17 cellular contexts compared by ENCODE assay signal in genomic region chr16:70774261-70774660, GRCh38. TPM values are rescaled to one million over a fixed set of nuclear protein-coding genes. Genes with fewer than 3 reads are reported as not detected.
DNase-seq lines count a peak whose midpoint lies in the region; ATAC-seq, FAIRE-seq and TF ChIP-seq lines count a peak whose summit lies in the region.
"Had no signal": no experiment of that assay in that cellular context is flagged by ENCODE, and none has a peak within 500 bp of the region (broad histone marks: within the 10 kb centered on the region; RNA-seq: fewer than 3 reads in every experiment).

No MANE protein-coding gene starts in this region.

- H3K9me3 ChIP-seq in HepG2 (ENCODE audit: low read length), result no peaks in the 10 kb centered on the region
- no peaks in the 10 kb centered on the region for H3K9me3 ChIP-seq in right lobe of liver
- H3K9me3 ChIP-seq: BLaER1, HAP-1 had no signal

- in situ Hi-C loops in HepG2 (cut with HindIII; ENCODE audit: extremely low pct_ligation_motif_present, low pct_unique_long_range_greater_than_20kb), result no loop called here

- TF ChIP-seq RAD21 in HepG2 (CRISPR knock-in tag; IDR thresholded peaks at IDR 0.05), result no peak

- H3K4me1 Mint-ChIP-seq in progenitor cell of endocrine pancreas (ENCODE audit: low read depth), result no peaks in the 10 kb centered on the region
- H3K4me1 Mint-ChIP-seq: CD14-positive monocyte had no signal

- H3K27ac Mint-ChIP-seq in progenitor cell of endocrine pancreas, result no peak overlapping the region
- H3K27ac Mint-ChIP-seq: CD8-positive, alpha-beta T cell had no signal

- no peak for DNase-seq in HepG2 (ENCODE audit: low spot score)
- no peak for DNase-seq in right lobe of liver
- DNase-seq in kidney tubule cell (ENCODE audit: low spot score), result peak; percentile 57
- peak; percentile 77 for DNase-seq in renal cortical epithelial cell (ENCODE audit: low read depth)
- no peak for DNase-seq in GM19238 (ENCODE audit: insufficient read length, low spot score)
- no peak for DNase-seq in progenitor cell of endocrine pancreas (ENCODE audit: low spot score, unreplicated experiment)
- DNase-seq in NCI-H524 (lab: John Stamatoyannopoulos, UW), result no peak
- DNase-seq: 8988T; Calu3; CD8-positive, alpha-beta T cell; DMS79 treated with DMSO at 0.1 percent for 48 hours; GF-D8; GM23248 had no signal

- CTCF ChIA-PET in HepG2 (lab: Yijun Ruan, JAX; ENCODE audit: low intra/inter-chr PET ratio, low total read pairs), result interaction anchor here (0.7 kb wide), 1 partner anchor 60 kb away, joined by 4 read pairs; no protein-coding TSS in a partner anchor

- H3K4me3 Mint-ChIP-seq in progenitor cell of endocrine pancreas (ENCODE audit: low read depth), result no peak overlapping the region
- H3K4me3 Mint-ChIP-seq: CD14-positive monocyte; CD8-positive, alpha-beta T cell had no signal

- H3K36me3 Mint-ChIP-seq in progenitor cell of endocrine pancreas (ENCODE audit: insufficient read depth), result peaks cover 8% of the 10 kb centered on the region

- TF ChIP-seq POLR2A in HepG2 (IDR thresholded peaks at IDR 0.05; ENCODE audit: insufficient read depth in 1 of 2, low read depth in 2 of 2, low read length in 2 of 2) (no peak), right lobe of liver (IDR thresholded peaks at IDR 0.05) (no peak)

- no peaks in the 10 kb centered on the region for H4K20me1 ChIP-seq in HepG2 (ENCODE audit: insufficient read depth, low read length)
- H4K20me1 ChIP-seq: BLaER1 had no signal

- H3K4me3 ChIP-seq in HepG2 (replicated peaks in 1 of 3; ENCODE audit: insufficient read depth in 1 of 3, low read depth in 2 of 3, low read length in 3 of 3) (no peak overlapping the region), right lobe of liver (no peak overlapping the region)
- H3K4me3 ChIP-seq: BLaER1, GM23248, HAP-1 had no signal

- no peak for ATAC-seq in HepG2
- no peak for ATAC-seq in right lobe of liver
- ATAC-seq: CD8-positive, alpha-beta T cell had no signal

- H3K36me3 ChIP-seq in HepG2 (replicated peaks in 1 of 2; ENCODE audit: control insufficient read depth in 1 of 2, insufficient read depth in 2 of 2, low read length in 2 of 2) (peaks cover 23 to 63% of the 10 kb centered on the region in 2 experiments), right lobe of liver (peaks cover 0 to 12% (median 0%) of the 10 kb centered on the region in 4 donors)

- no peaks in the 10 kb centered on the region for H3K9me3 Mint-ChIP-seq in progenitor cell of endocrine pancreas (ENCODE audit: low read depth)
- H3K9me3 Mint-ChIP-seq: CD14-positive monocyte; CD8-positive, alpha-beta T cell had no signal

- BruUV-seq in HepG2 (replicated peaks; lab: Mats Ljungman, UMichigan), result no TSS peak

- H3K9ac ChIP-seq in HepG2 (ENCODE audit: insufficient read depth, low read depth, low read length), result no peak overlapping the region
- H3K9ac ChIP-seq: BLaER1, GM23248 had no signal

- POLR2A ChIA-PET in HepG2 (lab: Yijun Ruan, JAX), result interaction anchor here (1.5 kb wide), 1 partner anchor 92 kb away, joined by 3 read pairs; no protein-coding TSS in a partner anchor

- TF ChIP-seq EP300 in HepG2 (IDR thresholded peaks at IDR 0.05; ENCODE audit: low read depth in 2 of 2, low read length in 2 of 2) (no peak), HepG2 (CRISPR knock-in tag; IDR thresholded peaks at IDR 0.05; ENCODE audit: borderline replicate concordance) (no peak)

- no peaks in the 10 kb centered on the region for H3K27me3 ChIP-seq in HepG2 (ENCODE audit: control insufficient read depth in 1 of 2, insufficient read depth in 2 of 2, low read length in 2 of 2)
- no peaks in the 10 kb centered on the region for H3K27me3 ChIP-seq in right lobe of liver
- H3K27me3 ChIP-seq: BLaER1 had no signal

- TF ChIP-seq CTCF in HepG2 (CRISPR knock-in tag; IDR thresholded peaks at IDR 0.05) (no peak), right lobe of liver (IDR thresholded peaks at IDR 0.05) (no peak), progenitor cell of endocrine pancreas (IDR thresholded peaks at IDR 0.05; ENCODE audit: unreplicated experiment) (no peak)

- no peak for FAIRE-seq in HepG2 (lab: Jason Lieb, UNC)
- FAIRE-seq: GM19239 had no signal

- intact Hi-C loops in HepG2 (cut with micrococcal nuclease; ENCODE audit: unreplicated experiment) (no loop called here), right lobe of liver (cut with DNase I) (no loop called here)

- no peak overlapping the region for H3K4me2 ChIP-seq in HepG2 (ENCODE audit: low read depth, low read length)
- H3K4me2 ChIP-seq: BLaER1 had no signal

- H3K79me2 ChIP-seq in HepG2 (ENCODE audit: insufficient read depth, low read length), result no peaks in the 10 kb centered on the region

- 95% methylated on average over 13 of the region's 13 CpGs for WGBS in HepG2 (ENCODE audit: low lambda C conversion rate)
- 92% methylated on average over 13 of the region's 13 CpGs for WGBS in right lobe of liver (ENCODE audit: insufficient coverage, low coverage, low lambda C conversion rate, missing lambda C conversion rate)

- H3K27me3 Mint-ChIP-seq in progenitor cell of endocrine pancreas, result no peaks in the 10 kb centered on the region

- H3K4me1 ChIP-seq in HepG2 (ENCODE audit: insufficient read depth, low read length) (peaks cover 16% of the 10 kb centered on the region), right lobe of liver (peaks cover 0 to 11% (median 4%) of the 10 kb centered on the region in 4 donors)
- H3K4me1 ChIP-seq: HAP-1 had no signal

- H2AFZ ChIP-seq in HepG2 (ENCODE audit: low read length), result no peak overlapping the region
- H2AFZ ChIP-seq: GM23248 had no signal

- H3K27ac ChIP-seq in HepG2 (ENCODE audit: extremely low read length, insufficient read depth, low read length) (no peak overlapping the region), right lobe of liver (no peak overlapping the region)
- H3K27ac ChIP-seq: BLaER1, GM23248 had no signal

TF ChIP-seq in HepG2, 621 proteins besides CTCF, POLR2A, EP300 and RAD21:
- TF ChIP-seq IKZF1 (IDR thresholded peaks at IDR 0.05), result no peak
- no peak for TF ChIP-seq AGO1 (IDR thresholded peaks at IDR 0.05; ENCODE audit: low read depth, low read length, poor library complexity, severe bottlenecking)
- TF ChIP-seq PATZ1 (CRISPR knock-in tag; IDR thresholded peaks at IDR 0.05), result no peak
- TF ChIP-seq BHLHE40 (IDR thresholded peaks at IDR 0.05; ENCODE audit: low read length), result no peak
- peak; percentile 82 for TF ChIP-seq HNRNPK (IDR thresholded peaks at IDR 0.05; ENCODE audit: low read depth, low read length, poor library complexity, severe bottlenecking)
- no peak for TF ChIP-seq HMG20A (CRISPR knock-in tag; IDR thresholded peaks at IDR 0.05; ENCODE audit: borderline replicate concordance)
- TF ChIP-seq FOXA3 (CRISPR knock-in tag; IDR thresholded peaks at IDR 0.05), result no peak

RNA-seq across cellular contexts. Expression of gene VAC14, which starts 26.7 kb away (rescaled TPM):
- 24.4 and 24.6 TPM in 2 replicates for total RNA-seq in HepG2 (2016; rRNA removed; fragmentation: Illumina TruSeq; extraction: Trizol)
- 9.1 and 12.1 TPM in 2 replicates for total RNA-seq in HepG2 (2016; cell fraction: cytosol; rRNA removed; fragmentation: Illumina TruSeq; extraction: Trizol; ENCODE audit: low read depth)
- total RNA-seq in HepG2 (2016; cell fraction: insoluble cytoplasmic fraction; rRNA removed; fragmentation: Illumina TruSeq; extraction: Trizol), result 18.1 and 23.9 TPM in 2 replicates
- total RNA-seq in HepG2 (2016; cell fraction: membrane; rRNA removed; fragmentation: Illumina TruSeq; extraction: Trizol), result 17.4 and 24.9 TPM in 2 replicates
- 24.1 and 25.1 TPM in 2 replicates for total RNA-seq in HepG2 (2016; cell fraction: nucleus; rRNA removed; fragmentation: Illumina TruSeq; extraction: Trizol)
- polyA plus RNA-seq in HepG2 (2011; rRNA removed), result 23.5 and 26.0 TPM in 2 replicates
- polyA plus RNA-seq in HepG2 (2011; cell fraction: cytosol; rRNA removed), result 15.1 and 23.3 TPM in 2 replicates
- polyA plus RNA-seq in HepG2 (2011; cell fraction: nucleus; rRNA removed), result 49.6 and 50.7 TPM in 2 replicates
- polyA plus RNA-seq in HepG2 (2012), result 18.6 and 24.0 TPM in 2 replicates
- 14.6 and 18.8 TPM in 2 replicates for polyA plus RNA-seq in HepG2 (2016; cell fraction: cytosol; fragmentation: Illumina TruSeq; extraction: Trizol; ENCODE audit: low read depth)
- 29.6 and 36.9 TPM in 2 replicates for polyA plus RNA-seq in HepG2 (2016; cell fraction: insoluble cytoplasmic fraction; fragmentation: Illumina TruSeq; extraction: Trizol; ENCODE audit: low read depth)
- polyA plus RNA-seq in HepG2 (2016; cell fraction: membrane; fragmentation: Illumina TruSeq; extraction: Trizol; ENCODE audit: low read depth), result 28.0 and 35.3 TPM in 2 replicates
- polyA plus RNA-seq in HepG2 (2016; cell fraction: nucleus; fragmentation: Illumina TruSeq; extraction: Trizol; ENCODE audit: insufficient read depth, low read depth), result 41.2 and 46.7 TPM in 2 replicates
- 58.3 and 79.6 TPM in 2 replicates for polyA minus RNA-seq in HepG2 (2011; rRNA and poly(A)+ RNA removed; ENCODE audit: low replicate concordance)
- 22.8 and 23.7 TPM in 2 replicates for polyA minus RNA-seq in HepG2 (2011; cell fraction: cytosol; rRNA and poly(A)+ RNA removed)
- polyA minus RNA-seq in HepG2 (2011; cell fraction: nucleus; rRNA and poly(A)+ RNA removed), result 33.0 and 34.8 TPM in 2 replicates
- total RNA-seq in right lobe of liver, result 10 to 100 TPM; 14.3 to 40.2 (median 23.4) TPM
- 11.1 and 30.3 TPM in 2 replicates for total RNA-seq in renal cortical epithelial cell
- 38.4 and 39.0 TPM in 2 replicates for total RNA-seq in progenitor cell of endocrine pancreas

Comparison
In these comparisons a context has a peak if more than half of its experiments do, and no peak if none do; other contexts are left out.
1. DNase-seq: peak in kidney tubule cell (single experiment) and renal cortical epithelial cell (single experiment); none in HepG2 (single experiment), right lobe of liver (0 of 3), GM19238 (single experiment), progenitor cell of endocrine pancreas (single experiment) and NCI-H524 (0 of 2).